Comparison of ENCODE assay signal across 1 cellular context in genomic region chr14:49480053-49480452, GRCh38.
TF ChIP-seq lines count a peak whose summit lies in the region.

No MANE protein-coding gene starts in this region.

TF ChIP-seq in GM23338, 12 proteins besides CTCF, POLR2A, EP300 and RAD21 (continued from another document):
- no peak for TF ChIP-seq ZNF331 (CRISPR knock-in tag; IDR thresholded peaks at IDR 0.05; ENCODE audit: low read depth)
- no peak for TF ChIP-seq POLR2AphosphoS5 (IDR thresholded peaks at IDR 0.05; ENCODE audit: low read depth)
- no peak for TF ChIP-seq EZH2 (IDR thresholded peaks at IDR 0.05; ENCODE audit: low read depth, unreplicated experiment)
- no peak for TF ChIP-seq REST (IDR thresholded peaks at IDR 0.05; ENCODE audit: unreplicated experiment)
